Comparison of ENCODE assay signal across 8 cellular contexts in genomic region chr19:1941146-1942077, GRCh38. TPM values are rescaled to one million over a fixed set of nuclear protein-coding genes. Genes with fewer than 3 reads are reported as not detected.
DNase-seq lines count a peak whose midpoint lies in the region; ATAC-seq, FAIRE-seq and TF ChIP-seq lines count a peak whose summit lies in the region.

TSS of gene CSNK1G2 (plus strand) at chr19:1941172. CDS start at chr19:1969773, 28,601 bp downstream.

- CTCF ChIA-PET in activated CD4-positive, alpha-beta T cell treated with anti-CD3 and anti-CD28 coated beads, Interleukin-2, amount 10 ng/mL, durations not matched to agents 7 days and 5 days (lab: Charles Lee) = interaction anchor here (0.6 to 1.8 kb wide), 5 partner anchors 11 to 394 kb away, joined by 3 to 4 read pairs (median 3); no protein-coding TSS in a partner anchor

- WGBS in pancreas, 2 donors = 1% methylated on average over 22 to 97 of the region's 97 CpGs

- no peak for TF ChIP-seq CTCF in foreskin fibroblast (IDR thresholded peaks at IDR 0.05; ENCODE audit: low read depth, low read length)
- no peak for TF ChIP-seq CTCF in pancreas (IDR thresholded peaks at IDR 0.05)

- no peaks in the 10 kb centered on the region for H3K36me3 ChIP-seq in pancreas

- H3K4me3 ChIP-seq in foreskin fibroblast (ENCODE audit: low read depth in 1 of 2, low read length in 2 of 2) (peak within 1 kb of the TSS; percentile 82 to 86), pancreas (peak within 1 kb of the TSS; percentile 67 to 94 (median 82))

- H3K4me1 ChIP-seq in pancreas = peaks cover 0 to 10% (median 8%) of the 10 kb centered on the region in 3 donors

- ATAC-seq in HG02970 (IDR thresholded peaks at IDR 0.05; ENCODE audit: low FRiP score, unreplicated experiment) (peak; percentile 53), pancreas (peak; percentile 1 to 9 (median 4))

- intact Hi-C loops in pancreas (cut with DNase I) = no loop called here

- in situ Hi-C loops in G401 (cut with HindIII; ENCODE audit: low sequenced_read_pairs) = no loop called here

- H3K4me1 Mint-ChIP-seq in activated CD4-positive, alpha-beta T cell treated with anti-CD3 and anti-CD28 coated beads, Interleukin-2, amount 10 ng/mL, durations not matched to agents 7 days and 5 days = peaks cover 42% of the 10 kb centered on the region

- no peaks in the 10 kb centered on the region for H3K9me3 ChIP-seq in pancreas

- FAIRE-seq in pancreas (lab: Jason Lieb, UNC) = no peak
- FAIRE-seq in GM19239 (lab: Jason Lieb, UNC) = no peak

- H3K4me3 Mint-ChIP-seq in activated CD4-positive, alpha-beta T cell treated with anti-CD3 and anti-CD28 coated beads, Interleukin-2, amount 10 ng/mL, durations not matched to agents 7 days and 5 days = peak within 1 kb of the TSS; percentile 99

- DNase-seq in G401 (ENCODE audit: low spot score) = no peak
- DNase-seq in activated CD4-positive, alpha-beta T cell treated with anti-CD3 and anti-CD28 coated beads, Interleukin-2, amount 10 ng/mL, durations not matched to agents 7 days and 5 days = no peak
- DNase-seq in foreskin fibroblast = no peak
- DNase-seq in pancreas = peak in 5 of 6 donors; percentile 33 to 83 (median 46)
- no peak for DNase-seq in SW 1271 (lab: John Stamatoyannopoulos, UW)
- DNase-seq in NCI-H2196 treated with DMSO at 0.1 percent for 48 hours (lab: John Stamatoyannopoulos, UW; ENCODE audit: unreplicated experiment) = no peak
- DNase-seq in GM19239 (ENCODE audit: insufficient read length, low spot score) = no peak

- H3K27me3 Mint-ChIP-seq in activated CD4-positive, alpha-beta T cell treated with anti-CD3 and anti-CD28 coated beads, Interleukin-2, amount 10 ng/mL, durations not matched to agents 7 days and 5 days = no peaks in the 10 kb centered on the region

- peak within 1 kb of the TSS; percentile 91 to 95 (median 94) for H3K27ac ChIP-seq in pancreas

- H3K27ac Mint-ChIP-seq in activated CD4-positive, alpha-beta T cell treated with anti-CD3 and anti-CD28 coated beads, Interleukin-2, amount 10 ng/mL, durations not matched to agents 7 days and 5 days = peak within 1 kb of the TSS; percentile 97

- H3K36me3 Mint-ChIP-seq in activated CD4-positive, alpha-beta T cell treated with anti-CD3 and anti-CD28 coated beads, Interleukin-2, amount 10 ng/mL, durations not matched to agents 7 days and 5 days (ENCODE audit: low read depth) = peaks cover 14% of the 10 kb centered on the region

- POLR2A ChIA-PET in activated CD4-positive, alpha-beta T cell treated with anti-CD3 and anti-CD28 coated beads, Interleukin-2, amount 10 ng/mL, durations not matched to agents 7 days and 5 days (lab: Charles Lee) = no interaction called here

- no peaks in the 10 kb centered on the region for H3K27me3 ChIP-seq in pancreas

- H3K9me3 Mint-ChIP-seq in activated CD4-positive, alpha-beta T cell treated with anti-CD3 and anti-CD28 coated beads, Interleukin-2, amount 10 ng/mL, durations not matched to agents 7 days and 5 days = no peaks in the 10 kb centered on the region

RNA-seq across cellular contexts. Expression of gene CSNK1G2, which starts in this region (rescaled TPM):
- 74.7 and 81.9 TPM in 2 replicates for total RNA-seq in G401 (2014; rRNA removed; shearing (Covaris generic))
- total RNA-seq in activated CD4-positive, alpha-beta T cell treated with anti-CD3 and anti-CD28 coated beads, Interleukin-2, amount 10 ng/mL, durations not matched to agents 7 days and 5 days = 100 to 1,000 TPM; 112 to 119 TPM
- 10 to 100 TPM; 20.7 to 33.0 (median 26.0) TPM for total RNA-seq in pancreas
- 10 to 100 TPM; 68.0 to 69.4 TPM for polyA plus RNA-seq in pancreas

Comparison
In these comparisons a context has a peak if more than half of its experiments do, and no peak if none do; other contexts are left out.
1. DNase-seq: peak in pancreas (5 of 6); none in G401 (single experiment), activated CD4-positive, alpha-beta T cell treated with anti-CD3 and anti-CD28 coated beads, Interleukin-2, amount 10 ng/mL, durations not matched to agents 7 days and 5 days (single experiment), foreskin fibroblast (0 of 2), SW 1271 (0 of 2), NCI-H2196 treated with DMSO at 0.1 percent for 48 hours (single experiment) and GM19239 (single experiment).